20 cellular contexts compared by ENCODE assay signal in genomic region chr9:107330420-107330819, GRCh38. TPM values are rescaled to one million over a fixed set of nuclear protein-coding genes. Genes with fewer than 3 reads are reported as not detected.
DNase-seq lines count a peak whose midpoint lies in the region; ATAC-seq, FAIRE-seq and TF ChIP-seq lines count a peak whose summit lies in the region.
"Had no signal": no experiment of that assay in that cellular context is flagged by ENCODE, and none has a peak within 500 bp of the region (broad histone marks: within the 10 kb centered on the region; RNA-seq: fewer than 3 reads in every experiment).

No MANE protein-coding gene starts in this region.

- no peak overlapping the region for H3K4me3 ChIP-seq in breast epithelium
- H3K4me3 ChIP-seq in HCT116 (replicated peaks in 1 of 2; ENCODE audit: low read depth in 1 of 2, low read length in 2 of 2), result no peak overlapping the region

- H3K36me3 Mint-ChIP-seq in MCF 10A (ENCODE audit: insufficient read depth, unreplicated experiment), result peaks cover 93% of the 10 kb centered on the region

- H3K4me1 ChIP-seq in breast epithelium (no peaks in the 10 kb centered on the region), HCT116 (ENCODE audit: control insufficient read depth in 1 of 2, insufficient read depth in 2 of 2, low read length in 2 of 2) (no peaks in the 10 kb centered on the region)
- H3K4me1 ChIP-seq: BE2C had no signal

- no peak overlapping the region for H2AFZ ChIP-seq in HCT116 (ENCODE audit: low read depth, low read length, poor library complexity, severe bottlenecking)

- ATAC-seq in HCT116, result no peak
- no peak for ATAC-seq in GM18909 (IDR thresholded peaks at IDR 0.05; ENCODE audit: poor library complexity, unreplicated experiment)
- ATAC-seq in HG02571 (IDR thresholded peaks at IDR 0.05; ENCODE audit: unreplicated experiment), result no peak

- no peaks in the 10 kb centered on the region for H3K4me1 Mint-ChIP-seq in MCF 10A (ENCODE audit: insufficient read depth, unreplicated experiment)

- no peak overlapping the region for H3K9ac ChIP-seq in HCT116 (ENCODE audit: low read length)

- DNase-seq in MCF 10A (ENCODE audit: unreplicated experiment), result no peak
- DNase-seq in breast epithelium (ENCODE audit: low spot score in 2 of 2), result no peak
- no peak for DNase-seq in HCT116 (ENCODE audit: low read depth, low spot score)
- peak; percentile 36 for DNase-seq in amniotic epithelial cell (ENCODE audit: low read depth)
- DNase-seq in HTR-8/SVneo (ENCODE audit: insufficient read length, low spot score), result no peak
- DNase-seq: BE2C; CD4-positive, alpha-beta memory T cell; DMS153; DMS79 treated with DMSO at 0.1 percent for 48 hours; EL; HCEC 1CT had no signal

- FAIRE-seq in islet of Langerhans (lab: Jason Lieb, UNC), result peak; percentile 76
- no peak for FAIRE-seq in HTR-8/SVneo (lab: Jason Lieb, UNC)
- FAIRE-seq: D721Med, G401.6, GM12892, GM19239, H1 had no signal

- peaks cover 42% of the 10 kb centered on the region for H4K20me1 ChIP-seq in HCT116 (ENCODE audit: insufficient read depth)

- TF ChIP-seq CTCF in MCF 10A (IDR thresholded peaks at IDR 0.05; ENCODE audit: unreplicated experiment) (no peak), breast epithelium (IDR thresholded peaks at IDR 0.05) (no peak), HCT116 (IDR thresholded peaks at IDR 0.05 in 2 of 3, conservative IDR thresholded peaks at IDR 0.05 in 1 of 3; ENCODE audit: borderline replicate concordance in 1 of 3, insufficient read depth in 1 of 3, low read depth in 2 of 3, low read length in 2 of 3) (no peak)

- no peak overlapping the region for H3K4me3 Mint-ChIP-seq in MCF 10A (ENCODE audit: unreplicated experiment)
- H3K4me3 Mint-ChIP-seq: CD4-positive, alpha-beta memory T cell had no signal

- peaks cover 100% of the 10 kb centered on the region for H3K79me2 ChIP-seq in HCT116 (ENCODE audit: insufficient read depth, low read length)

- CTCF ChIA-PET in MCF 10A (lab: Yijun Ruan, JAX), result interaction anchor here (2.0 kb wide), 1 partner anchor 10 kb away, joined by 13 read pairs; no protein-coding TSS in a partner anchor
- CTCF ChIA-PET in HCT116 (lab: Charles Lee), result no interaction called here

- no peaks in the 10 kb centered on the region for H3K9me3 Mint-ChIP-seq in MCF 10A (ENCODE audit: unreplicated experiment)

- BruUV-seq in MCF 10A (replicated peaks; lab: Mats Ljungman, UMichigan) (TSS peak; percentile 53), HCT116 (replicated peaks; lab: Mats Ljungman, UMichigan) (TSS peak; percentile 27)

- H3K27me3 ChIP-seq in breast epithelium, result no peaks in the 10 kb centered on the region
- no peaks in the 10 kb centered on the region for H3K27me3 ChIP-seq in HCT116 (ENCODE audit: insufficient read depth, low read length)
- H3K27me3 ChIP-seq: BE2C had no signal

- no peaks in the 10 kb centered on the region for H3K27me3 Mint-ChIP-seq in MCF 10A (ENCODE audit: insufficient read depth, unreplicated experiment)
- H3K27me3 Mint-ChIP-seq: CD4-positive, alpha-beta memory T cell had no signal

- H3K4me2 ChIP-seq in HCT116 (ENCODE audit: low read length), result no peak overlapping the region

- no peaks in the 10 kb centered on the region for H3K36me3 ChIP-seq in breast epithelium
- peaks cover 35 to 85% of the 10 kb centered on the region in 2 experiments for H3K36me3 ChIP-seq in HCT116 (ENCODE audit: control insufficient read depth in 1 of 2, insufficient read depth in 2 of 2, low read length in 2 of 2)

- intact Hi-C loops in MCF 10A (cut with micrococcal nuclease), result no loop called here
- intact Hi-C loops in breast epithelium (cut with DNase I; ENCODE audit: low total_unique reads), result loop anchor here (10.0 kb wide), 1 partner anchor 76 kb away; no protein-coding TSS in a partner anchor
- intact Hi-C loops in HCT116 (cut with micrococcal nuclease), result no loop called here

- H3K27ac ChIP-seq in breast epithelium (no peak overlapping the region), HCT116 (ENCODE audit: low read depth, low read length) (no peak overlapping the region)
- H3K27ac ChIP-seq: C4-2B had no signal

- RAD21 ChIA-PET in HCT116 (lab: Charles Lee; ENCODE audit: low non-redundant PET in 1 of 2, low total read pairs in 2 of 2, uncharacterized antibody in 2 of 2, unreplicated experiment in 2 of 2), result no interaction called here

- POLR2A ChIA-PET in MCF 10A (lab: Yijun Ruan, JAX), result interaction anchor here (0.7 kb wide), 1 partner anchor 519 kb away, joined by 3 read pairs; no protein-coding TSS in a partner anchor
- POLR2A ChIA-PET in HCT116 (lab: Charles Lee), result no interaction called here

- no peaks in the 10 kb centered on the region for H3K9me3 ChIP-seq in breast epithelium
- H3K9me3 ChIP-seq in HCT116 (ENCODE audit: control insufficient read depth in 1 of 2, insufficient read depth in 1 of 2, low read depth in 1 of 2, low read length in 2 of 2), result no peaks in the 10 kb centered on the region
- H3K9me3 ChIP-seq: BE2C had no signal

- no peak overlapping the region for H3K27ac Mint-ChIP-seq in MCF 10A (ENCODE audit: low read depth, unreplicated experiment)

- no peak for TF ChIP-seq POLR2A in breast epithelium (IDR thresholded peaks at IDR 0.05)
- TF ChIP-seq POLR2A in HCT116 (IDR thresholded peaks at IDR 0.05; ENCODE audit: borderline replicate concordance, extremely low read depth, insufficient read depth, insufficient read length), result no peak

- no peak for TF ChIP-seq RAD21 in HCT116 (IDR thresholded peaks at IDR 0.05; ENCODE audit: low read depth)

- no peaks in the 10 kb centered on the region for H3K9me2 ChIP-seq in HCT116 (ENCODE audit: insufficient read depth)

TF ChIP-seq in HCT116, 20 proteins besides CTCF, POLR2A, EP300 and RAD21 (continues in another document):
- TF ChIP-seq FOSL1 (IDR thresholded peaks at IDR 0.05; ENCODE audit: low read depth), result no peak
- TF ChIP-seq REST (IDR thresholded peaks at IDR 0.05; ENCODE audit: low read depth), result no peak
- TF ChIP-seq ZNF274 (IDR thresholded peaks at IDR 0.05; ENCODE audit: low read depth, low read length), result no peak
- TF ChIP-seq CEBPB (IDR thresholded peaks at IDR 0.05; ENCODE audit: low read depth), result no peak
- no peak for TF ChIP-seq ZBTB33 (IDR thresholded peaks at IDR 0.05; ENCODE audit: extremely low read depth, insufficient replicate concordance, low read length)
- TF ChIP-seq POLR2AphosphoS5 (IDR thresholded peaks at IDR 0.05; ENCODE audit: low read depth, low read length), result no peak
- no peak for TF ChIP-seq EGR1 (IDR thresholded peaks at IDR 0.05; ENCODE audit: low read depth)
- TF ChIP-seq YY1 (IDR thresholded peaks at IDR 0.05; ENCODE audit: extremely low read depth, insufficient replicate concordance, low read depth, low read length), result no peak
- no peak for TF ChIP-seq SIN3A (IDR thresholded peaks at IDR 0.05; ENCODE audit: low read depth)
- no peak for TF ChIP-seq SRF (IDR thresholded peaks at IDR 0.05; ENCODE audit: low read depth)
- TF ChIP-seq ATF3 (IDR thresholded peaks at IDR 0.05), result no peak
- TF ChIP-seq ELF1 (IDR thresholded peaks at IDR 0.05; ENCODE audit: borderline replicate concordance, low read depth), result no peak
- TF ChIP-seq TCF7L2 (IDR thresholded peaks at IDR 0.05; ENCODE audit: borderline replicate concordance, extremely low read depth, insufficient read depth, insufficient read length), result no peak
- no peak for TF ChIP-seq EZH2 (IDR thresholded peaks at IDR 0.05)
- no peak for TF ChIP-seq ZFX (IDR thresholded peaks at IDR 0.05)
- no peak for TF ChIP-seq JUND (IDR thresholded peaks at IDR 0.05)
- TF ChIP-seq CBX3 (IDR thresholded peaks at IDR 0.05; ENCODE audit: low read depth), result no peak

RNA-seq across cellular contexts. Expression of gene RAD23B, which starts 47.3 kb away (rescaled TPM):
- 173 and 222 TPM in 2 replicates for total RNA-seq in MCF 10A (2022)
- total RNA-seq in breast epithelium, result 10 to 100 TPM; 63.6 to 70.2 (median 68.1) TPM
- total RNA-seq in HCT116 (2021; ENCODE audit: unreplicated experiment), result 251 TPM
- polyA plus RNA-seq in HCT116 (2012), result 113 and 123 TPM in 2 replicates
